ENCODE assay signal across 1 cellular context in the genomic region with DNA sequence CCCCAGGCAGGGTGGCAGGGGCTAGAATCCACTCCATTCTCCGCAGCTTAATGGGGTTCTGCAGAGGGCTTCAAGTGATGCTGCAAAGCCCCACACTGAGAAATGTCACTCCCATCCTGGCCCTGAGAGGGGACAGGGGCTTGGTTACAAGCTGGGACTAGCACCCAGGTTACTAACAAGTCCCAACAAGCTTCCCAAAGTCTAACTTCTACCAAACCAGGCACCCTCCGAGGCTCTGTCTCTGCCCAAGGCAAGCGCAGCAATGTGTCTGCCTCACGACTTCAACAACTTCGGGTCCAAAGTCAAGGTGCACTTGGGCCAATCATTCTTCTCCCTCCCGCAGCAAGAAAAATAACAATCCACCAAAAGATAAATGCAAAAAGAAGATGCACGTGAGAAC.
TF ChIP-seq lines count a peak whose summit lies in the region.

No MANE protein-coding gene starts in this region.

TF ChIP-seq in WTC11, 78 proteins besides CTCF, POLR2A, EP300 and RAD21 (continued from another document):
- TF ChIP-seq, protein P1, sequence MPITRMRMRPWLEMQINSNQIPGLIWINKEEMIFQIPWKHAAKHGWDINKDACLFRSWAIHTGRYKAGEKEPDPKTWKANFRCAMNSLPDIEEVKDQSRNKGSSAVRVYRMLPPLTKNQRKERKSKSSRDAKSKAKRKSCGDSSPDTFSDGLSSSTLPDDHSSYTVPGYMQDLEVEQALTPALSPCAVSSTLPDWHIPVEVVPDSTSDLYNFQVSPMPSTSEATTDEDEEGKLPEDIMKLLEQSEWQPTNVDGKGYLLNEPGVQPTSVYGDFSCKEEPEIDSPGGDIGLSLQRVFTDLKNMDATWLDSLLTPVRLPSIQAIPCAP (CRISPR knock-in tag; IDR thresholded peaks at IDR 0.05), result no peak
- TF ChIP-seq CREB1 (CRISPR knock-in tag; IDR thresholded peaks at IDR 0.05), result no peak
- TF ChIP-seq, protein P2, sequence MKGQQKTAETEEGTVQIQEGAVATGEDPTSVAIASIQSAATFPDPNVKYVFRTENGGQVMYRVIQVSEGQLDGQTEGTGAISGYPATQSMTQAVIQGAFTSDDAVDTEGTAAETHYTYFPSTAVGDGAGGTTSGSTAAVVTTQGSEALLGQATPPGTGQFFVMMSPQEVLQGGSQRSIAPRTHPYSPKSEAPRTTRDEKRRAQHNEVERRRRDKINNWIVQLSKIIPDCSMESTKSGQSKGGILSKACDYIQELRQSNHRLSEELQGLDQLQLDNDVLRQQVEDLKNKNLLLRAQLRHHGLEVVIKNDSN (CRISPR knock-in tag; IDR thresholded peaks at IDR 0.05), result no peak
- TF ChIP-seq, protein P3, sequence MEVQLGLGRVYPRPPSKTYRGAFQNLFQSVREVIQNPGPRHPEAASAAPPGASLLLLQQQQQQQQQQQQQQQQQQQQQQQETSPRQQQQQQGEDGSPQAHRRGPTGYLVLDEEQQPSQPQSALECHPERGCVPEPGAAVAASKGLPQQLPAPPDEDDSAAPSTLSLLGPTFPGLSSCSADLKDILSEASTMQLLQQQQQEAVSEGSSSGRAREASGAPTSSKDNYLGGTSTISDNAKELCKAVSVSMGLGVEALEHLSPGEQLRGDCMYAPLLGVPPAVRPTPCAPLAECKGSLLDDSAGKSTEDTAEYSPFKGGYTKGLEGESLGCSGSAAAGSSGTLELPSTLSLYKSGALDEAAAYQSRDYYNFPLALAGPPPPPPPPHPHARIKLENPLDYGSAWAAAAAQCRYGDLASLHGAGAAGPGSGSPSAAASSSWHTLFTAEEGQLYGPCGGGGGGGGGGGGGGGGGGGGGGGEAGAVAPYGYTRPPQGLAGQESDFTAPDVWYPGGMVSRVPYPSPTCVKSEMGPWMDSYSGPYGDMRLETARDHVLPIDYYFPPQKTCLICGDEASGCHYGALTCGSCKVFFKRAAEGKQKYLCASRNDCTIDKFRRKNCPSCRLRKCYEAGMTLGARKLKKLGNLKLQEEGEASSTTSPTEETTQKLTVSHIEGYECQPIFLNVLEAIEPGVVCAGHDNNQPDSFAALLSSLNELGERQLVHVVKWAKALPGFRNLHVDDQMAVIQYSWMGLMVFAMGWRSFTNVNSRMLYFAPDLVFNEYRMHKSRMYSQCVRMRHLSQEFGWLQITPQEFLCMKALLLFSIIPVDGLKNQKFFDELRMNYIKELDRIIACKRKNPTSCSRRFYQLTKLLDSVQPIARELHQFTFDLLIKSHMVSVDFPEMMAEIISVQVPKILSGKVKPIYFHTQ (CRISPR knock-in tag; IDR thresholded peaks at IDR 0.05), result no peak
- TF ChIP-seq, protein P4, sequence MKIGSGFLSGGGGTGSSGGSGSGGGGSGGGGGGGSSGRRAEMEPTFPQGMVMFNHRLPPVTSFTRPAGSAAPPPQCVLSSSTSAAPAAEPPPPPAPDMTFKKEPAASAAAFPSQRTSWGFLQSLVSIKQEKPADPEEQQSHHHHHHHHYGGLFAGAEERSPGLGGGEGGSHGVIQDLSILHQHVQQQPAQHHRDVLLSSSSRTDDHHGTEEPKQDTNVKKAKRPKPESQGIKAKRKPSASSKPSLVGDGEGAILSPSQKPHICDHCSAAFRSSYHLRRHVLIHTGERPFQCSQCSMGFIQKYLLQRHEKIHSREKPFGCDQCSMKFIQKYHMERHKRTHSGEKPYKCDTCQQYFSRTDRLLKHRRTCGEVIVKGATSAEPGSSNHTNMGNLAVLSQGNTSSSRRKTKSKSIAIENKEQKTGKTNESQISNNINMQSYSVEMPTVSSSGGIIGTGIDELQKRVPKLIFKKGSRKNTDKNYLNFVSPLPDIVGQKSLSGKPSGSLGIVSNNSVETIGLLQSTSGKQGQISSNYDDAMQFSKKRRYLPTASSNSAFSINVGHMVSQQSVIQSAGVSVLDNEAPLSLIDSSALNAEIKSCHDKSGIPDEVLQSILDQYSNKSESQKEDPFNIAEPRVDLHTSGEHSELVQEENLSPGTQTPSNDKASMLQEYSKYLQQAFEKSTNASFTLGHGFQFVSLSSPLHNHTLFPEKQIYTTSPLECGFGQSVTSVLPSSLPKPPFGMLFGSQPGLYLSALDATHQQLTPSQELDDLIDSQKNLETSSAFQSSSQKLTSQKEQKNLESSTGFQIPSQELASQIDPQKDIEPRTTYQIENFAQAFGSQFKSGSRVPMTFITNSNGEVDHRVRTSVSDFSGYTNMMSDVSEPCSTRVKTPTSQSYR (CRISPR knock-in tag; IDR thresholded peaks at IDR 0.05), result no peak
- TF ChIP-seq, protein P5, sequence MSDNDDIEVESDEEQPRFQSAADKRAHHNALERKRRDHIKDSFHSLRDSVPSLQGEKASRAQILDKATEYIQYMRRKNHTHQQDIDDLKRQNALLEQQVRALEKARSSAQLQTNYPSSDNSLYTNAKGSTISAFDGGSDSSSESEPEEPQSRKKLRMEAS (CRISPR knock-in tag; IDR thresholded peaks at IDR 0.05), result no peak
- no peak for TF ChIP-seq ZNF232 (CRISPR knock-in tag; IDR thresholded peaks at IDR 0.05)
